In the genomic region with DNA sequence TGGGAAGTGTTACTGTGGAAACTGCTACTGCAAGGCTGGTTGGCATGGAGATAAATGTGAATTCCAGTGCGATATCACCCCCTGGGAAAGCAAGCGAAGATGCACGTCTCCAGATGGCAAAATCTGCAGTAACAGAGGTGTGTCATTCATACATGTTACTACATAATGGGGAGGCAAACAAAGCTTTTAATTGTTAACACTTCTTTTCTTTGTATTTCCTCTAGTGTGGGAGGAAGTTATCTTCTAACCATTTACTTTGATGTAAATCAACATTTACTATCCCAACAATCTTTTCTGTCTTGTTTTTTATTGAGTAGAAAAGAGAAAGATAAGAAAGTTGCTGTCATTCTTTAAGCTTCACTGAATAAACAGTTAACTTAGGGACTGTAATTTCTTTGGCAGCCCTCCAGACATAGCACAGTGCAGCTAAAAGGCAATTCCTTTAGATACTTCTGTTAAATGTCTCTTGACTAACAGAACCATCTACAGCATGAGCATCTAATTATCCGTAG, we compare ENCODE assay signal across 1 cellular context.
TF ChIP-seq lines count a peak whose summit lies in the region.

No MANE protein-coding gene starts in this region.

TF ChIP-seq in HepG2, 621 proteins besides CTCF, POLR2A, EP300 and RAD21 (continued from another document):
- TF ChIP-seq, protein P1, sequence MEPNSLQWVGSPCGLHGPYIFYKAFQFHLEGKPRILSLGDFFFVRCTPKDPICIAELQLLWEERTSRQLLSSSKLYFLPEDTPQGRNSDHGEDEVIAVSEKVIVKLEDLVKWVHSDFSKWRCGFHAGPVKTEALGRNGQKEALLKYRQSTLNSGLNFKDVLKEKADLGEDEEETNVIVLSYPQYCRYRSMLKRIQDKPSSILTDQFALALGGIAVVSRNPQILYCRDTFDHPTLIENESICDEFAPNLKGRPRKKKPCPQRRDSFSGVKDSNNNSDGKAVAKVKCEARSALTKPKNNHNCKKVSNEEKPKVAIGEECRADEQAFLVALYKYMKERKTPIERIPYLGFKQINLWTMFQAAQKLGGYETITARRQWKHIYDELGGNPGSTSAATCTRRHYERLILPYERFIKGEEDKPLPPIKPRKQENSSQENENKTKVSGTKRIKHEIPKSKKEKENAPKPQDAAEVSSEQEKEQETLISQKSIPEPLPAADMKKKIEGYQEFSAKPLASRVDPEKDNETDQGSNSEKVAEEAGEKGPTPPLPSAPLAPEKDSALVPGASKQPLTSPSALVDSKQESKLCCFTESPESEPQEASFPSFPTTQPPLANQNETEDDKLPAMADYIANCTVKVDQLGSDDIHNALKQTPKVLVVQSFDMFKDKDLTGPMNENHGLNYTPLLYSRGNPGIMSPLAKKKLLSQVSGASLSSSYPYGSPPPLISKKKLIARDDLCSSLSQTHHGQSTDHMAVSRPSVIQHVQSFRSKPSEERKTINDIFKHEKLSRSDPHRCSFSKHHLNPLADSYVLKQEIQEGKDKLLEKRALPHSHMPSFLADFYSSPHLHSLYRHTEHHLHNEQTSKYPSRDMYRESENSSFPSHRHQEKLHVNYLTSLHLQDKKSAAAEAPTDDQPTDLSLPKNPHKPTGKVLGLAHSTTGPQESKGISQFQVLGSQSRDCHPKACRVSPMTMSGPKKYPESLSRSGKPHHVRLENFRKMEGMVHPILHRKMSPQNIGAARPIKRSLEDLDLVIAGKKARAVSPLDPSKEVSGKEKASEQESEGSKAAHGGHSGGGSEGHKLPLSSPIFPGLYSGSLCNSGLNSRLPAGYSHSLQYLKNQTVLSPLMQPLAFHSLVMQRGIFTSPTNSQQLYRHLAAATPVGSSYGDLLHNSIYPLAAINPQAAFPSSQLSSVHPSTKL (CRISPR knock-in tag; IDR thresholded peaks at IDR 0.05), result peak; percentile 80
- TF ChIP-seq HCFC1 (IDR thresholded peaks at IDR 0.05; ENCODE audit: low read depth, low read length) (no peak), REL (CRISPR knock-in tag; conservative IDR thresholded peaks at IDR 0.05) (no peak), ZNF12 (CRISPR knock-in tag; IDR thresholded peaks at IDR 0.05) (no peak), KDM5B (CRISPR knock-in tag; IDR thresholded peaks at IDR 0.05; ENCODE audit: borderline replicate concordance) (no peak), GATAD2A (CRISPR knock-in tag; IDR thresholded peaks at IDR 0.05) (peak; percentile 51; the same call in 1 of the 2 replicates), SIN3A (IDR thresholded peaks at IDR 0.05; ENCODE audit: borderline replicate concordance, low read depth, low read length) (no peak), HHEX (CRISPR knock-in tag; IDR thresholded peaks at IDR 0.05) (0 out of 2 replicates have a peak, but pooled peaks have one; percentile 20), POGK (CRISPR knock-in tag; conservative IDR thresholded peaks at IDR 0.05) (no peak), ELF3 (CRISPR knock-in tag; IDR thresholded peaks at IDR 0.05) (peak; percentile 33; the same call in 1 of the 2 replicates), SOX5 (CRISPR knock-in tag; IDR thresholded peaks at IDR 0.05; ENCODE audit: borderline replicate concordance) (peak; percentile 94), ZNF501 (CRISPR knock-in tag; IDR thresholded peaks at IDR 0.05) (no peak), CREM (IDR thresholded peaks at IDR 0.05) (peak; percentile 37; the same call in 1 of the 2 replicates), CREM (CRISPR knock-in tag; IDR thresholded peaks at IDR 0.05) (no peak), ZNF496 (CRISPR knock-in tag; IDR thresholded peaks at IDR 0.05; ENCODE audit: insufficient replicate concordance) (no peak), SOX13 (IDR thresholded peaks at IDR 0.05) (no peak), SOX13 (CRISPR knock-in tag; conservative IDR thresholded peaks at IDR 0.05 in 1 of 2, IDR thresholded peaks at IDR 0.05 in 1 of 2) (peak in 1 of 2 experiments; percentile 79; a peak in 2 of 4 replicates), HMG20A (CRISPR knock-in tag; IDR thresholded peaks at IDR 0.05; ENCODE audit: borderline replicate concordance) (peak; percentile 52; the same call in 1 of the 2 replicates), AHDC1 (CRISPR knock-in tag; IDR thresholded peaks at IDR 0.05; ENCODE audit: borderline replicate concordance) (peak; percentile 36; the same call in 1 of the 2 replicates), FOXA3 (CRISPR knock-in tag; IDR thresholded peaks at IDR 0.05) (peak; percentile 58; the same call in 1 of the 2 replicates), MAFF (IDR thresholded peaks at IDR 0.05; ENCODE audit: low read depth, low read length) (no peak), SOX6 (IDR thresholded peaks at IDR 0.05) (no peak), SOX6 (CRISPR knock-in tag; IDR thresholded peaks at IDR 0.05) (peak; percentile 58), ZNF614 (CRISPR knock-in tag; IDR thresholded peaks at IDR 0.05; ENCODE audit: borderline replicate concordance) (no peak), PREB (CRISPR knock-in tag; IDR thresholded peaks at IDR 0.05) (no peak), NR2F1 (CRISPR knock-in tag; IDR thresholded peaks at IDR 0.05) (no peak), SP5 (CRISPR knock-in tag; IDR thresholded peaks at IDR 0.05; ENCODE audit: borderline replicate concordance, low read depth) (0 out of 2 replicates have a peak, but pooled peaks have one; percentile 13), NFIC (IDR thresholded peaks at IDR 0.05; ENCODE audit: low read length) (peak; percentile 65; the same call in 1 of the 2 replicates), PHB2 (IDR thresholded peaks at IDR 0.05; ENCODE audit: partially characterized antibody) (no peak), POLR2G (IDR thresholded peaks at IDR 0.05; ENCODE audit: low read depth, low read length) (no peak), TCF7 (IDR thresholded peaks at IDR 0.05; ENCODE audit: low read depth) (peak; percentile 48), ZNF674 (CRISPR knock-in tag; IDR thresholded peaks at IDR 0.05; ENCODE audit: low read depth) (no peak), NCOA5 (CRISPR knock-in tag; IDR thresholded peaks at IDR 0.05) (no peak), HBP1 (CRISPR knock-in tag; IDR thresholded peaks at IDR 0.05; ENCODE audit: low read depth) (no peak)
- TF ChIP-seq, protein P2, sequence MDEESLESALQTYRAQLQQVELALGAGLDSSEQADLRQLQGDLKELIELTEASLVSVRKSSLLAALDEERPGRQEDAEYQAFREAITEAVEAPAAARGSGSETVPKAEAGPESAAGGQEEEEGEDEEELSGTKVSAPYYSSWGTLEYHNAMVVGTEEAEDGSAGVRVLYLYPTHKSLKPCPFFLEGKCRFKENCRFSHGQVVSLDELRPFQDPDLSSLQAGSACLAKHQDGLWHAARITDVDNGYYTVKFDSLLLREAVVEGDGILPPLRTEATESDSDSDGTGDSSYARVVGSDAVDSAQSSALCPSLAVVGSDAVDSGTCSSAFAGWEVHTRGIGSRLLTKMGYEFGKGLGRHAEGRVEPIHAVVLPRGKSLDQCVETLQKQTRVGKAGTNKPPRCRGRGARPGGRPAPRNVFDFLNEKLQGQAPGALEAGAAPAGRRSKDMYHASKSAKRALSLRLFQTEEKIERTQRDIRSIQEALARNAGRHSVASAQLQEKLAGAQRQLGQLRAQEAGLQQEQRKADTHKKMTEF (CRISPR knock-in tag; IDR thresholded peaks at IDR 0.05), result peak; percentile 58; the same call in 1 of the 2 replicates
- TF ChIP-seq, protein P3, sequence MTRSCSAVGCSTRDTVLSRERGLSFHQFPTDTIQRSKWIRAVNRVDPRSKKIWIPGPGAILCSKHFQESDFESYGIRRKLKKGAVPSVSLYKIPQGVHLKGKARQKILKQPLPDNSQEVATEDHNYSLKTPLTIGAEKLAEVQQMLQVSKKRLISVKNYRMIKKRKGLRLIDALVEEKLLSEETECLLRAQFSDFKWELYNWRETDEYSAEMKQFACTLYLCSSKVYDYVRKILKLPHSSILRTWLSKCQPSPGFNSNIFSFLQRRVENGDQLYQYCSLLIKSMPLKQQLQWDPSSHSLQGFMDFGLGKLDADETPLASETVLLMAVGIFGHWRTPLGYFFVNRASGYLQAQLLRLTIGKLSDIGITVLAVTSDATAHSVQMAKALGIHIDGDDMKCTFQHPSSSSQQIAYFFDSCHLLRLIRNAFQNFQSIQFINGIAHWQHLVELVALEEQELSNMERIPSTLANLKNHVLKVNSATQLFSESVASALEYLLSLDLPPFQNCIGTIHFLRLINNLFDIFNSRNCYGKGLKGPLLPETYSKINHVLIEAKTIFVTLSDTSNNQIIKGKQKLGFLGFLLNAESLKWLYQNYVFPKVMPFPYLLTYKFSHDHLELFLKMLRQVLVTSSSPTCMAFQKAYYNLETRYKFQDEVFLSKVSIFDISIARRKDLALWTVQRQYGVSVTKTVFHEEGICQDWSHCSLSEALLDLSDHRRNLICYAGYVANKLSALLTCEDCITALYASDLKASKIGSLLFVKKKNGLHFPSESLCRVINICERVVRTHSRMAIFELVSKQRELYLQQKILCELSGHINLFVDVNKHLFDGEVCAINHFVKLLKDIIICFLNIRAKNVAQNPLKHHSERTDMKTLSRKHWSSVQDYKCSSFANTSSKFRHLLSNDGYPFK (CRISPR knock-in tag; IDR thresholded peaks at IDR 0.05; ENCODE audit: borderline replicate concordance), result no peak
- TF ChIP-seq, protein P4, sequence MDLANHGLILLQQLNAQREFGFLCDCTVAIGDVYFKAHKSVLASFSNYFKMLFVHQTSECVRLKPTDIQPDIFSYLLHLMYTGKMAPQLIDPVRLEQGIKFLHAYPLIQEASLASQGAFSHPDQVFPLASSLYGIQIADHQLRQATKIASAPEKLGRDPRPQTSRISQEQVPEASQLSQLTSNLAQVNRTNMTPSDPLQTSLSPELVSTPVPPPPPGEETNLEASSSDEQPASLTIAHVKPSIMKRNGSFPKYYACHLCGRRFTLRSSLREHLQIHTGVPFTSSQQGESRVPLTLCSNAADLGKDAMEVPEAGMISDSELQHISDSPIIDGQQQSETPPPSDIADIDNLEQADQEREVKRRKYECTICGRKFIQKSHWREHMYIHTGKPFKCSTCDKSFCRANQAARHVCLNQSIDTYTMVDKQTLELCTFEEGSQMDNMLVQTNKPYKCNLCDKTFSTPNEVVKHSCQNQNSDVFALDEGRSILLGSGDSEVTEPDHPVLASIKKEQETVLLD (CRISPR knock-in tag; IDR thresholded peaks at IDR 0.05; ENCODE audit: low read depth), result no peak
